In genomic region chr22:39624501-39624821, GRCh38 we compare ENCODE assay signal across 22 cellular contexts. TPM values are rescaled to one million over a fixed set of nuclear protein-coding genes. Genes with fewer than 3 reads are reported as not detected.
"Had no signal": no experiment of that assay in that cellular context is flagged by ENCODE, and none has a peak within 500 bp of the region (broad histone marks: within the 10 kb centered on the region; RNA-seq: fewer than 3 reads in every experiment).

No MANE protein-coding gene starts in this region.

- DNase-seq: activated CD4-positive, alpha-beta T cell treated with anti-CD3 and anti-CD28 coated beads, Interleukin-2, amount 10 ng/mL, durations not matched to agents 7 days and 5 days; activated CD4-positive, CD25-positive, alpha-beta regulatory T cell treated with anti-CD3 and anti-CD28 coated beads, Interleukin-2, amount 50 U/mL, for 72 hours; activated CD8-positive, alpha-beta T cell treated with anti-CD3 and anti-CD28 coated beads, Interleukin-2, amount 10 ng/mL, durations not matched to agents 7 days and 5 days; activated gamma-delta T cell treated with Interleukin-2 at 50 U/mL for 16 hours; aorta; effector memory CD4-positive, alpha-beta T cell; foreskin melanocyte; immature natural killer cell; naive thymus-derived CD8-positive, alpha-beta T cell; stimulated activated CD4-positive, alpha-beta T cell treated with anti-CD3 and anti-CD28 coated beads, Interleukin-4, amount 100 ng/mL, for 24 hours; stimulated activated naive CD4-positive, alpha-beta T cell treated with Interleukin-2 at 50 U/mL for 16 hours had no signal

- H3K4me3 Mint-ChIP-seq: activated CD4-positive, alpha-beta T cell treated with anti-CD3 and anti-CD28 coated beads, Interleukin-2, amount 10 ng/mL, durations not matched to agents 7 days and 5 days; activated CD8-positive, alpha-beta T cell treated with anti-CD3 and anti-CD28 coated beads, Interleukin-2, amount 10 ng/mL, durations not matched to agents 7 days and 5 days; activated naive CD4-positive, alpha-beta T cell treated with anti-CD3 and anti-CD28 coated beads, Interleukin-2, amount 50 U/mL, for 24 hours; brain; immature natural killer cell; naive thymus-derived CD8-positive, alpha-beta T cell; neural progenitor cell; type B pancreatic cell had no signal

- H3K9me3 ChIP-seq: left lung, thoracic aorta, vagina had no signal

- H3K4me2 ChIP-seq: neural progenitor cell had no signal

- H3K9me3 Mint-ChIP-seq: activated CD4-positive, alpha-beta T cell treated with anti-CD3 and anti-CD28 coated beads, Interleukin-2, amount 10 ng/mL, durations not matched to agents 7 days and 5 days; activated naive CD4-positive, alpha-beta T cell treated with anti-CD3 and anti-CD28 coated beads, Interleukin-2, amount 50 U/mL, for 24 hours; brain; immature natural killer cell; naive thymus-derived CD8-positive, alpha-beta T cell; neural progenitor cell; type B pancreatic cell had no signal

- H3K4me1 ChIP-seq: left lung, vagina had no signal

- H3K9ac ChIP-seq: neural progenitor cell had no signal

- ATAC-seq: activated CD8-positive, alpha-beta T cell treated with anti-CD3 and anti-CD28 coated beads, Interleukin-2, amount 10 ng/mL, durations not matched to agents 7 days and 5 days; esophagus mucosa; left lung; naive thymus-derived CD8-positive, alpha-beta T cell had no signal

- H2AFZ ChIP-seq: neural progenitor cell had no signal

- H3K4me3 ChIP-seq: left lung, neural progenitor cell, thoracic aorta, vagina had no signal

- H3K27ac ChIP-seq: left lung, neural progenitor cell, thoracic aorta, vagina had no signal

- H3K36me3 Mint-ChIP-seq: activated naive CD4-positive, alpha-beta T cell treated with anti-CD3 and anti-CD28 coated beads, Interleukin-2, amount 50 U/mL, for 24 hours; brain; naive thymus-derived CD8-positive, alpha-beta T cell; neural progenitor cell; type B pancreatic cell had no signal

- H3K36me3 ChIP-seq: left lung, neural progenitor cell, thoracic aorta, vagina had no signal

- H3K27me3 Mint-ChIP-seq: activated naive CD4-positive, alpha-beta T cell treated with anti-CD3 and anti-CD28 coated beads, Interleukin-2, amount 50 U/mL, for 24 hours; brain had no signal

- H3K27me3 ChIP-seq: neural progenitor cell, vagina had no signal

- H3K27ac Mint-ChIP-seq: activated CD4-positive, alpha-beta T cell treated with anti-CD3 and anti-CD28 coated beads, Interleukin-2, amount 10 ng/mL, durations not matched to agents 7 days and 5 days; activated CD8-positive, alpha-beta T cell treated with anti-CD3 and anti-CD28 coated beads, Interleukin-2, amount 10 ng/mL, durations not matched to agents 7 days and 5 days; activated naive CD4-positive, alpha-beta T cell treated with anti-CD3 and anti-CD28 coated beads, Interleukin-2, amount 50 U/mL, for 24 hours; brain; immature natural killer cell; naive thymus-derived CD8-positive, alpha-beta T cell; type B pancreatic cell had no signal

RNA-seq across cellular contexts. Expression of gene CACNA1I, which starts 53.9 kb away (rescaled TPM):
- total RNA-seq: dermis microvascular lymphatic vessel endothelial cell, kidney epithelial cell, lung microvascular endothelial cell had no signal
- polyA plus RNA-seq: aorta, immature natural killer cell had no signal
